11 cellular contexts compared by ENCODE assay signal in genomic region chr10:114523876-114524275, GRCh38.
DNase-seq lines count a peak whose midpoint lies in the region; ATAC-seq, FAIRE-seq and TF ChIP-seq lines count a peak whose summit lies in the region.
"Had no signal": no experiment of that assay in that cellular context is flagged by ENCODE, and none has a peak within 500 bp of the region (broad histone marks: within the 10 kb centered on the region; RNA-seq: fewer than 3 reads in every experiment).

No MANE protein-coding gene starts in this region.

- intact Hi-C loops in MCF 10A (cut with micrococcal nuclease), result no loop called here
- intact Hi-C loops in mammary epithelial cell (cut with micrococcal nuclease), result no loop called here
- intact Hi-C loops in activated CD8-positive, alpha-beta T cell treated with anti-CD3 and anti-CD28 coated beads for 36 hours (cut with micrococcal nuclease), result no loop called here
- intact Hi-C loops in HepG2 (cut with micrococcal nuclease; ENCODE audit: unreplicated experiment), result no loop called here
- intact Hi-C loops in vagina (cut with DNase I), result no loop called here
- intact Hi-C loops in Caco-2 (cut with micrococcal nuclease; ENCODE audit: unreplicated experiment), result no loop called here

- no peaks in the 10 kb centered on the region for H3K27me3 ChIP-seq in mammary epithelial cell (ENCODE audit: insufficient read depth, low read length)
- no peaks in the 10 kb centered on the region; a peak in 1 of 5 replicates for H3K27me3 ChIP-seq in HepG2 (ENCODE audit: control insufficient read depth in 1 of 2, insufficient read depth in 2 of 2, low read length in 2 of 2)
- no peaks in the 10 kb centered on the region for H3K27me3 ChIP-seq in vagina
- H3K27me3 ChIP-seq in Caco-2 (replicated peaks; ENCODE audit: control insufficient read depth, insufficient read depth, low read length), result no peaks in the 10 kb centered on the region

- no peak for TF ChIP-seq RAD21 in HepG2 (CRISPR knock-in tag; IDR thresholded peaks at IDR 0.05)

- POLR2A ChIA-PET in MCF 10A (lab: Yijun Ruan, JAX) (interaction anchor here (1.1 to 15.6 kb wide), 4 partner anchors 21 to 192 kb away, joined by 3 to 481 read pairs (median 22); no protein-coding TSS in a partner anchor), HepG2 (lab: Yijun Ruan, JAX) (interaction anchor here (1.0 kb wide), 1 partner anchor 50 kb away, joined by 3 read pairs; no protein-coding TSS in a partner anchor), Caco-2 (lab: Charles Lee) (no interaction called here)
- POLR2A ChIA-PET in activated CD8-positive, alpha-beta T cell treated with anti-CD3 and anti-CD28 coated beads for 36 hours (lab: Charles Lee), result interaction anchor here (1.0 to 15.9 kb wide), 9 partner anchors 8 to 52 kb away, joined by 3 to 251 read pairs (median 6); no protein-coding TSS in a partner anchor

- H3K9me3 ChIP-seq in mammary epithelial cell (replicated peaks; ENCODE audit: insufficient read depth, low read length) (no peaks in the 10 kb centered on the region), HepG2 (ENCODE audit: low read length) (no peaks in the 10 kb centered on the region), vagina (no peaks in the 10 kb centered on the region), Caco-2 (no peaks in the 10 kb centered on the region)
- H3K9me3 ChIP-seq: lower lobe of right lung had no signal

- no peaks in the 10 kb centered on the region for H3K27me3 Mint-ChIP-seq in MCF 10A (ENCODE audit: insufficient read depth, unreplicated experiment)
- H3K27me3 Mint-ChIP-seq in activated CD8-positive, alpha-beta T cell treated with anti-CD3 and anti-CD28 coated beads for 36 hours, result no peaks in the 10 kb centered on the region
- no peaks in the 10 kb centered on the region for H3K27me3 Mint-ChIP-seq in Caco-2 (ENCODE audit: insufficient read depth, unreplicated experiment)

- TF ChIP-seq EP300 in HepG2 (IDR thresholded peaks at IDR 0.05; ENCODE audit: low read depth in 2 of 2, low read length in 2 of 2) (no peak), HepG2 (CRISPR knock-in tag; IDR thresholded peaks at IDR 0.05; ENCODE audit: borderline replicate concordance) (no peak)

- H3K9ac ChIP-seq in mammary epithelial cell (ENCODE audit: insufficient read depth, low read length), result no peak overlapping the region
- H3K9ac ChIP-seq in HepG2 (ENCODE audit: insufficient read depth, low read depth, low read length), result peak overlapping the region; percentile 88; the same call in 1 of the 2 replicates

- H3K4me3 ChIP-seq in mammary epithelial cell (replicated peaks in 1 of 3; ENCODE audit: insufficient read depth in 1 of 3, low read depth in 2 of 3, low read length in 3 of 3) (no peak overlapping the region), HepG2 (replicated peaks in 1 of 3; ENCODE audit: insufficient read depth in 1 of 3, low read depth in 2 of 3, low read length in 3 of 3) (peak overlapping the region; percentile 66 to 84 (median 73)), vagina (peak overlapping the region in 1 of 2 donors; percentile 53), Caco-2 (ENCODE audit: low read depth, low read length) (no peak overlapping the region)
- H3K4me3 ChIP-seq: lower lobe of right lung had no signal

- H3K9me3 Mint-ChIP-seq in MCF 10A (ENCODE audit: unreplicated experiment) (peaks cover 8% of the 10 kb centered on the region), Caco-2 (ENCODE audit: unreplicated experiment) (no peaks in the 10 kb centered on the region)
- H3K9me3 Mint-ChIP-seq in activated CD8-positive, alpha-beta T cell treated with anti-CD3 and anti-CD28 coated beads for 36 hours, result no peaks in the 10 kb centered on the region

- H3K36me3 Mint-ChIP-seq in MCF 10A (ENCODE audit: insufficient read depth, unreplicated experiment) (peaks cover 21% of the 10 kb centered on the region), Caco-2 (ENCODE audit: insufficient read depth, unreplicated experiment) (peaks cover 27% of the 10 kb centered on the region)
- peaks cover 33% of the 10 kb centered on the region for H3K36me3 Mint-ChIP-seq in activated CD8-positive, alpha-beta T cell treated with anti-CD3 and anti-CD28 coated beads for 36 hours (ENCODE audit: low read depth)

- peaks cover 29% of the 10 kb centered on the region for H3K4me1 ChIP-seq in mammary epithelial cell (ENCODE audit: insufficient read depth, low read length)
- H3K4me1 ChIP-seq in HepG2 (ENCODE audit: insufficient read depth, low read length), result peaks cover 76% of the 10 kb centered on the region
- H3K4me1 ChIP-seq in vagina, result peaks cover 77% of the 10 kb centered on the region
- H3K4me1 ChIP-seq in Caco-2, result peaks cover 31% of the 10 kb centered on the region

- CTCF ChIA-PET in MCF 10A (lab: Yijun Ruan, JAX), result interaction anchor here (0.6 to 4.7 kb wide), 8 partner anchors 9 to 221 kb away, joined by 3 to 33 read pairs (median 3); no protein-coding TSS in a partner anchor
- CTCF ChIA-PET in mammary epithelial cell (lab: Charles Lee; ENCODE audit: low non-redundant PET), result no interaction called here
- CTCF ChIA-PET in activated CD8-positive, alpha-beta T cell treated with anti-CD3 and anti-CD28 coated beads for 36 hours (lab: Charles Lee), result interaction anchor here (0.9 to 16.1 kb wide), 7 partner anchors 10 to 220 kb away, joined by 4 to 252 read pairs (median 25); no protein-coding TSS in a partner anchor
- CTCF ChIA-PET in HepG2 (lab: Yijun Ruan, JAX; ENCODE audit: low intra/inter-chr PET ratio, low total read pairs), result no interaction called here
- CTCF ChIA-PET in Caco-2 (lab: Charles Lee), result no interaction called here

- no peaks in the 10 kb centered on the region for H3K36me3 ChIP-seq in mammary epithelial cell (ENCODE audit: insufficient read depth, low read length)
- H3K36me3 ChIP-seq in HepG2 (replicated peaks in 1 of 2; ENCODE audit: control insufficient read depth in 1 of 2, insufficient read depth in 2 of 2, low read length in 2 of 2), result peaks cover 5 to 11% of the 10 kb centered on the region in 2 experiments; a peak in 3 of 5 replicates
- H3K36me3 ChIP-seq in vagina, result no peaks in the 10 kb centered on the region
- H3K36me3 ChIP-seq in Caco-2 (ENCODE audit: control insufficient read depth, insufficient read depth, low read length), result no peaks in the 10 kb centered on the region
- H3K36me3 ChIP-seq: lower lobe of right lung had no signal

- peak overlapping the region; percentile 99 for H3K27ac Mint-ChIP-seq in MCF 10A (ENCODE audit: low read depth, unreplicated experiment)
- peak overlapping the region; percentile 93 for H3K27ac Mint-ChIP-seq in activated CD8-positive, alpha-beta T cell treated with anti-CD3 and anti-CD28 coated beads for 36 hours
- no peak overlapping the region for H3K27ac Mint-ChIP-seq in Caco-2 (ENCODE audit: unreplicated experiment)

- H3K4me1 Mint-ChIP-seq in MCF 10A (ENCODE audit: insufficient read depth, unreplicated experiment) (peaks cover 59% of the 10 kb centered on the region), Caco-2 (ENCODE audit: low read depth, unreplicated experiment) (peaks cover 38% of the 10 kb centered on the region)
- H3K4me1 Mint-ChIP-seq in activated CD8-positive, alpha-beta T cell treated with anti-CD3 and anti-CD28 coated beads for 36 hours (ENCODE audit: low read depth), result peaks cover 72% of the 10 kb centered on the region

- FAIRE-seq in HepG2 (lab: Jason Lieb, UNC), result no peak

- H3K27ac ChIP-seq in mammary epithelial cell (ENCODE audit: insufficient read depth, low read depth, low read length), result no peak overlapping the region
- peak overlapping the region; percentile 18 for H3K27ac ChIP-seq in HepG2 (ENCODE audit: extremely low read length, insufficient read depth, low read length)
- peak overlapping the region; percentile 90 for H3K27ac ChIP-seq in vagina

- dilution Hi-C loops in mammary epithelial cell (cut with HindIII; ENCODE audit: low sequenced_read_pairs), result no loop called here

- H4K20me1 ChIP-seq in mammary epithelial cell (ENCODE audit: insufficient read depth, low read length) (no peaks in the 10 kb centered on the region), HepG2 (ENCODE audit: insufficient read depth, low read length) (peaks cover 12% of the 10 kb centered on the region)

- no peak for DNase-seq in MCF 10A (ENCODE audit: unreplicated experiment)
- DNase-seq in mammary epithelial cell, result no peak
- peak; percentile 54 for DNase-seq in activated CD8-positive, alpha-beta T cell treated with anti-CD3 and anti-CD28 coated beads for 36 hours
- no peak for DNase-seq in HepG2 (ENCODE audit: low spot score)
- DNase-seq in vagina (ENCODE audit: extremely low spot score in 2 of 2), result no peak
- no peak for DNase-seq in Caco-2
- DNase-seq in dermis blood vessel endothelial cell, result no peak
- no peak for DNase-seq in NCI-H82 treated with DMSO at 0.1 percent for 48 hours (lab: John Stamatoyannopoulos, UW; ENCODE audit: unreplicated experiment)
- DNase-seq: DND-41, lower lobe of right lung, NCI-H446 treated with DMSO at 0.1 percent for 48 hours had no signal

- H3K79me2 ChIP-seq in mammary epithelial cell (ENCODE audit: insufficient read depth, low read length), result peaks cover 57% of the 10 kb centered on the region
- peaks cover 75% of the 10 kb centered on the region for H3K79me2 ChIP-seq in HepG2 (ENCODE audit: insufficient read depth, low read length)

- H3K4me3 Mint-ChIP-seq in MCF 10A (ENCODE audit: unreplicated experiment), result no peak overlapping the region
- H3K4me3 Mint-ChIP-seq in activated CD8-positive, alpha-beta T cell treated with anti-CD3 and anti-CD28 coated beads for 36 hours, result peak overlapping the region; percentile 87
- H3K4me3 Mint-ChIP-seq in Caco-2 (ENCODE audit: unreplicated experiment), result no peak overlapping the region

- WGBS in mammary epithelial cell (ENCODE audit: low coverage, missing lambda C conversion rate), result 93% methylated on average over 3 of the region's 3 CpGs
- 62% methylated on average over 3 of the region's 3 CpGs for WGBS in HepG2 (ENCODE audit: low lambda C conversion rate)

- H2AFZ ChIP-seq in mammary epithelial cell (ENCODE audit: low read depth, low read length), result no peak overlapping the region
- no peak overlapping the region for H2AFZ ChIP-seq in HepG2 (ENCODE audit: low read length)

- H3K4me2 ChIP-seq in mammary epithelial cell (ENCODE audit: insufficient read depth, low read depth, low read length) (no peak overlapping the region), HepG2 (ENCODE audit: low read depth, low read length) (peak overlapping the region; percentile 77)

- peak; percentile 26 for ATAC-seq in activated CD8-positive, alpha-beta T cell treated with anti-CD3 and anti-CD28 coated beads for 36 hours
- ATAC-seq in HepG2, result no peak
- ATAC-seq: lower lobe of right lung had no signal

- TF ChIP-seq POLR2A in HepG2 (IDR thresholded peaks at IDR 0.05; ENCODE audit: insufficient read depth in 1 of 2, low read depth in 2 of 2, low read length in 2 of 2) (no peak), vagina (IDR thresholded peaks at IDR 0.05) (no peak)

- no TSS peak for BruUV-seq in MCF 10A (replicated peaks; lab: Mats Ljungman, UMichigan)
- no TSS peak for BruUV-seq in mammary epithelial cell (replicated peaks; lab: Mats Ljungman, UMichigan)
- no TSS peak for BruUV-seq in HepG2 (replicated peaks; lab: Mats Ljungman, UMichigan)
- no TSS peak for BruUV-seq in Caco-2 (replicated peaks; lab: Mats Ljungman, UMichigan)

- no peak for TF ChIP-seq CTCF in MCF 10A (IDR thresholded peaks at IDR 0.05; ENCODE audit: unreplicated experiment)
- TF ChIP-seq CTCF in mammary epithelial cell (conservative IDR thresholded peaks at IDR 0.05 in 1 of 2, IDR thresholded peaks at IDR 0.05 in 1 of 2; ENCODE audit: extremely low read depth in 1 of 2, insufficient read depth in 1 of 2, low read depth in 1 of 2, low read length in 2 of 2), result no peak
- TF ChIP-seq CTCF in activated CD8-positive, alpha-beta T cell treated with anti-CD3 and anti-CD28 coated beads for 36 hours (IDR thresholded peaks at IDR 0.05), result no peak
- TF ChIP-seq CTCF in HepG2 (CRISPR knock-in tag; IDR thresholded peaks at IDR 0.05), result no peak
- no peak for TF ChIP-seq CTCF in vagina (IDR thresholded peaks at IDR 0.05)
- TF ChIP-seq CTCF in Caco-2 (IDR thresholded peaks at IDR 0.05; ENCODE audit: insufficient read depth in 1 of 2, low read depth in 1 of 2, low read length in 1 of 2, severe bottlenecking in 1 of 2, unreplicated experiment in 1 of 2), result no peak

- in situ Hi-C loops in mammary epithelial cell (cut with MboI; ENCODE audit: low sequenced_read_pairs in 2 of 2) (no loop called here), HepG2 (cut with HindIII; ENCODE audit: extremely low pct_ligation_motif_present, low pct_unique_long_range_greater_than_20kb) (no loop called here)

Comparison
In these comparisons a context has a peak if more than half of its experiments do, and no peak if none do; other contexts are left out.
1. CTCF ChIA-PET loops: an anchor here in MCF 10A (0.6 to 4.7 kb wide) and activated CD8-positive, alpha-beta T cell treated with anti-CD3 and anti-CD28 coated beads for 36 hours (0.9 to 16.1 kb wide); none called in mammary epithelial cell, HepG2 and Caco-2.
2. H3K4me3 ChIP-seq: peak in HepG2 (3 of 3); none in mammary epithelial cell (0 of 3) and Caco-2 (single experiment).